In genomic region chr16:67884-68789, GRCh38 we compare ENCODE assay signal across 17 cellular contexts. TPM values are rescaled to one million over a fixed set of nuclear protein-coding genes. Genes with fewer than 3 reads are reported as not detected.
DNase-seq lines count a peak whose midpoint lies in the region; ATAC-seq and TF ChIP-seq lines count a peak whose summit lies in the region.
"Had no signal": no experiment of that assay in that cellular context is flagged by ENCODE, and none has a peak within 500 bp of the region (broad histone marks: within the 10 kb centered on the region; RNA-seq: fewer than 3 reads in every experiment).

No MANE protein-coding gene starts in this region.

- H3K4me1 Mint-ChIP-seq in progenitor cell of endocrine pancreas (ENCODE audit: low read depth), result peaks cover 9% of the 10 kb centered on the region

- no peak for ATAC-seq in GM18861 (IDR thresholded peaks at IDR 0.05; ENCODE audit: unreplicated experiment)
- no peak for ATAC-seq in GM18505 (IDR thresholded peaks at IDR 0.05; ENCODE audit: unreplicated experiment)
- ATAC-seq: K562; naive thymus-derived CD4-positive, alpha-beta T cell had no signal

- no peaks in the 10 kb centered on the region for H3K9me3 ChIP-seq in left ventricle myocardium inferior (replicated peaks)

- DNase-seq in COLO829 (ENCODE audit: low spot score) (peak; percentile 76), astrocyte of the spinal cord (ENCODE audit: low read depth, low spot score) (peak; percentile 34), left ventricle myocardium inferior (peak; percentile 31), progenitor cell of endocrine pancreas (ENCODE audit: low spot score, unreplicated experiment) (peak; percentile 9), DMS114 treated with DMSO at 0.1 percent for 48 hours (lab: John Stamatoyannopoulos, UW; ENCODE audit: unreplicated experiment) (no peak)
- no peak for DNase-seq in activated CD4-positive, CD25-positive, alpha-beta regulatory T cell treated with anti-CD3 and anti-CD28 coated beads, Interleukin-2, amount 50 U/mL, for 72 hours
- DNase-seq: activated CD8-positive, alpha-beta memory T cell treated with anti-CD3 and anti-CD28 coated beads, Interleukin-2, amount 50 U/mL, for 48 hours; activated naive CD8-positive, alpha-beta T cell treated with anti-CD3 and anti-CD28 coated beads, Interleukin-2, amount 10 ng/mL, durations not matched to agents 7 days and 5 days; kidney glomerular epithelial cell; naive thymus-derived CD4-positive, alpha-beta T cell; NCI-H1436 treated with DMSO at 0.1 percent for 48 hours; stimulated activated CD4-positive, alpha-beta T cell treated with anti-CD3 and anti-CD28 coated beads, Interleukin-12 subunit alpha, Interleukin-12 subunit beta, amount 100 ng/mL, for 4 hours had no signal

- intact Hi-C loops in left ventricle myocardium inferior (cut with micrococcal nuclease), result loop anchor here (2.0 kb wide), 1 partner anchor 27 kb away; no protein-coding TSS in a partner anchor

- peak overlapping the region; percentile 56 for H3K27ac ChIP-seq in left ventricle myocardium inferior (replicated peaks)
- H3K27ac ChIP-seq: SK-N-MC, VCaP had no signal

- TF ChIP-seq CTCF in astrocyte of the spinal cord (IDR thresholded peaks at IDR 0.05; ENCODE audit: low read depth, low read length), result no peak
- no peak for TF ChIP-seq CTCF in left ventricle myocardium inferior (IDR thresholded peaks at IDR 0.05; ENCODE audit: borderline replicate concordance)
- TF ChIP-seq CTCF in progenitor cell of endocrine pancreas (IDR thresholded peaks at IDR 0.05; ENCODE audit: unreplicated experiment), result no peak

- no peaks in the 10 kb centered on the region for H3K27me3 Mint-ChIP-seq in progenitor cell of endocrine pancreas

- H3K9me3 Mint-ChIP-seq in progenitor cell of endocrine pancreas (ENCODE audit: low read depth), result no peaks in the 10 kb centered on the region
- H3K9me3 Mint-ChIP-seq: activated naive CD8-positive, alpha-beta T cell treated with anti-CD3 and anti-CD28 coated beads, Interleukin-2, amount 10 ng/mL, durations not matched to agents 7 days and 5 days; naive thymus-derived CD4-positive, alpha-beta T cell had no signal

- no peak for TF ChIP-seq POLR2A in GM18505 (IDR thresholded peaks at IDR 0.05; ENCODE audit: borderline replicate concordance, extremely low read depth, insufficient read depth, insufficient read length)

- no peaks in the 10 kb centered on the region for H3K27me3 ChIP-seq in left ventricle myocardium inferior (ENCODE audit: low read depth)

- in situ Hi-C loops in astrocyte of the spinal cord (cut with HindIII; ENCODE audit: low sequenced_read_pairs), result no loop called here

- H3K4me3 Mint-ChIP-seq in progenitor cell of endocrine pancreas (ENCODE audit: low read depth), result peak overlapping the region; percentile 7
- H3K4me3 Mint-ChIP-seq: activated naive CD8-positive, alpha-beta T cell treated with anti-CD3 and anti-CD28 coated beads, Interleukin-2, amount 10 ng/mL, durations not matched to agents 7 days and 5 days; naive thymus-derived CD4-positive, alpha-beta T cell had no signal

- H3K36me3 Mint-ChIP-seq in progenitor cell of endocrine pancreas (ENCODE audit: insufficient read depth), result no peaks in the 10 kb centered on the region

- H3K4me3 ChIP-seq in astrocyte of the spinal cord (ENCODE audit: low read depth, low read length), result no peak overlapping the region
- H3K4me3 ChIP-seq in left ventricle myocardium inferior, result peak overlapping the region; percentile 6
- H3K4me3 ChIP-seq: K562, SK-N-MC had no signal

- no peak overlapping the region for H3K27ac Mint-ChIP-seq in progenitor cell of endocrine pancreas
- H3K27ac Mint-ChIP-seq: activated naive CD8-positive, alpha-beta T cell treated with anti-CD3 and anti-CD28 coated beads, Interleukin-2, amount 10 ng/mL, durations not matched to agents 7 days and 5 days; naive thymus-derived CD4-positive, alpha-beta T cell had no signal

- peaks cover 17% of the 10 kb centered on the region for H3K36me3 ChIP-seq in left ventricle myocardium inferior

- H3K4me1 ChIP-seq in left ventricle myocardium inferior, result peaks cover 82% of the 10 kb centered on the region

RNA-seq across cellular contexts. Expression of gene RHBDF1, which starts 4.3 kb away (rescaled TPM):
- 24.4 TPM for total RNA-seq in left ventricle myocardium inferior
- 51.3 and 58.2 TPM in 2 replicates for total RNA-seq in progenitor cell of endocrine pancreas

RNA-seq across cellular contexts. Expression of gene MPG, which starts 9.9 kb away (rescaled TPM):
- total RNA-seq in left ventricle myocardium inferior (44.5 TPM), progenitor cell of endocrine pancreas (32.4 and 35.2 TPM in 2 replicates)

RNA-seq across cellular contexts. Expression of gene SNRNP25, which starts 14.5 kb away (rescaled TPM):
- total RNA-seq in left ventricle myocardium inferior (71.2 TPM), progenitor cell of endocrine pancreas (52.0 and 53.9 TPM in 2 replicates)

RNA-seq across cellular contexts. Expression of gene POLR3K, which starts 14.7 kb away (rescaled TPM):
- 11.7 TPM for total RNA-seq in left ventricle myocardium inferior
- total RNA-seq in progenitor cell of endocrine pancreas, result 11.1 and 13.9 TPM in 2 replicates

Comparison
In these comparisons a context has a peak if more than half of its experiments do, and no peak if none do; other contexts are left out.
1. DNase-seq: peak in COLO829 (single experiment), astrocyte of the spinal cord (single experiment), left ventricle myocardium inferior (single experiment) and progenitor cell of endocrine pancreas (single experiment); none in activated CD4-positive, CD25-positive, alpha-beta regulatory T cell treated with anti-CD3 and anti-CD28 coated beads, Interleukin-2, amount 50 U/mL, for 72 hours (single experiment) and DMS114 treated with DMSO at 0.1 percent for 48 hours (single experiment).